ENCODE assay signal across 2 cellular contexts in genomic region chr11:111562692-111563389, GRCh38.
TF ChIP-seq lines count a peak whose summit lies in the region.

No MANE protein-coding gene starts in this region.

TF ChIP-seq in GM23338, 12 proteins besides CTCF, POLR2A, EP300 and RAD21:
- TF ChIP-seq EZH2phosphoT487 (IDR thresholded peaks at IDR 0.05; ENCODE audit: unreplicated experiment), result no peak
- no peak for TF ChIP-seq NANOG (IDR thresholded peaks at IDR 0.05; ENCODE audit: borderline replicate concordance)
- no peak for TF ChIP-seq ZNF114 (CRISPR knock-in tag; IDR thresholded peaks at IDR 0.05)
- no peak for TF ChIP-seq POLR2AphosphoS5 (IDR thresholded peaks at IDR 0.05; ENCODE audit: low read depth)
- no peak for TF ChIP-seq EZH2 (IDR thresholded peaks at IDR 0.05; ENCODE audit: low read depth, unreplicated experiment)
- TF ChIP-seq REST (IDR thresholded peaks at IDR 0.05; ENCODE audit: unreplicated experiment), result no peak
- no peak for TF ChIP-seq STAT1 (IDR thresholded peaks at IDR 0.05; ENCODE audit: unreplicated experiment)
- no peak for TF ChIP-seq CREB1 (CRISPR knock-in tag; IDR thresholded peaks at IDR 0.05; ENCODE audit: low read depth)
- no peak for TF ChIP-seq ZNF462 (CRISPR knock-in tag; IDR thresholded peaks at IDR 0.05)
- no peak for TF ChIP-seq JUNB (IDR thresholded peaks at IDR 0.05; ENCODE audit: unreplicated experiment)
- TF ChIP-seq ZNF331 (CRISPR knock-in tag; IDR thresholded peaks at IDR 0.05; ENCODE audit: low read depth), result no peak
- no peak for TF ChIP-seq ETS1 (IDR thresholded peaks at IDR 0.05)
TF ChIP-seq in GM23338: peak in this region for 0.

TF ChIP-seq in GM12878, 131 proteins besides CTCF, POLR2A, EP300 and RAD21:
- TF ChIP-seq CHD2 (IDR thresholded peaks at IDR 0.05; ENCODE audit: borderline replicate concordance, low read depth, low read length) (no peak), SPI1 (IDR thresholded peaks at IDR 0.05; ENCODE audit: borderline replicate concordance, insufficient read depth, low read depth, low read length) (peak; percentile 20; the same call in 1 of the 2 replicates), NBN (IDR thresholded peaks at IDR 0.05) (no peak)
